ENCODE assay signal across 19 cellular contexts in genomic region chr16:28473714-28474265, GRCh38. TPM values are rescaled to one million over a fixed set of nuclear protein-coding genes. Genes with fewer than 3 reads are reported as not detected.
DNase-seq lines count a peak whose midpoint lies in the region; ATAC-seq, FAIRE-seq and TF ChIP-seq lines count a peak whose summit lies in the region.
"Had no signal": no experiment of that assay in that cellular context is flagged by ENCODE, and none has a peak within 500 bp of the region (broad histone marks: within the 10 kb centered on the region; RNA-seq: fewer than 3 reads in every experiment).

No MANE protein-coding gene starts in this region.

- H3K4me3 ChIP-seq in GM12865 (ENCODE audit: low read depth, low read length) = no peak overlapping the region
- no peak overlapping the region for H3K4me3 ChIP-seq in astrocyte (ENCODE audit: insufficient read depth, low read depth, low read length)
- H3K4me3 ChIP-seq: A549, Peyer's patch, tibial artery had no signal

- H3K27me3 ChIP-seq in astrocyte (ENCODE audit: insufficient read depth, low read length) = no peaks in the 10 kb centered on the region
- H3K27me3 ChIP-seq: neutrophil, Peyer's patch, tibial artery had no signal

- H3K36me3 Mint-ChIP-seq in activated CD4-positive, alpha-beta T cell treated with anti-CD3 and anti-CD28 coated beads, Interleukin-2, amount 10 ng/mL, durations not matched to agents 7 days and 5 days (ENCODE audit: low read depth) = peaks cover 32% of the 10 kb centered on the region
- peaks cover 4% of the 10 kb centered on the region for H3K36me3 Mint-ChIP-seq in astrocyte (ENCODE audit: low read depth, unreplicated experiment)
- peaks cover 11% of the 10 kb centered on the region for H3K36me3 Mint-ChIP-seq in progenitor cell of endocrine pancreas (ENCODE audit: insufficient read depth)

- H3K4me1 Mint-ChIP-seq in activated CD4-positive, alpha-beta T cell treated with anti-CD3 and anti-CD28 coated beads, Interleukin-2, amount 10 ng/mL, durations not matched to agents 7 days and 5 days = peaks cover 7% of the 10 kb centered on the region
- no peaks in the 10 kb centered on the region for H3K4me1 Mint-ChIP-seq in astrocyte (ENCODE audit: low read depth, unreplicated experiment)
- H3K4me1 Mint-ChIP-seq in progenitor cell of endocrine pancreas (ENCODE audit: low read depth) = no peaks in the 10 kb centered on the region

- H3K9me3 ChIP-seq in astrocyte (ENCODE audit: insufficient read depth, low read depth, low read length) = no peaks in the 10 kb centered on the region
- H3K9me3 ChIP-seq: A549, neutrophil, Peyer's patch, tibial artery had no signal

- no peaks in the 10 kb centered on the region for H3K36me3 ChIP-seq in astrocyte (ENCODE audit: insufficient read depth, low read length)

- no peak overlapping the region for H3K9ac ChIP-seq in astrocyte (ENCODE audit: low read length)

- no peaks in the 10 kb centered on the region for H4K20me1 ChIP-seq in astrocyte (ENCODE audit: insufficient read depth, low read length)

- H3K4me3 Mint-ChIP-seq in activated CD4-positive, alpha-beta T cell treated with anti-CD3 and anti-CD28 coated beads, Interleukin-2, amount 10 ng/mL, durations not matched to agents 7 days and 5 days = no peak overlapping the region
- no peak overlapping the region for H3K4me3 Mint-ChIP-seq in astrocyte (ENCODE audit: unreplicated experiment)
- no peak overlapping the region for H3K4me3 Mint-ChIP-seq in progenitor cell of endocrine pancreas (ENCODE audit: low read depth)

- H3K27ac ChIP-seq in astrocyte (ENCODE audit: low read depth, low read length) = no peak overlapping the region
- H3K27ac ChIP-seq: A549, epithelial cell of prostate, neutrophil, Peyer's patch, tibial artery had no signal

- no peak for FAIRE-seq in astrocyte (lab: Jason Lieb, UNC)
- FAIRE-seq: A549 had no signal

- no peaks in the 10 kb centered on the region for H3K27me3 Mint-ChIP-seq in activated CD4-positive, alpha-beta T cell treated with anti-CD3 and anti-CD28 coated beads, Interleukin-2, amount 10 ng/mL, durations not matched to agents 7 days and 5 days
- no peaks in the 10 kb centered on the region for H3K27me3 Mint-ChIP-seq in astrocyte (ENCODE audit: low read depth, unreplicated experiment)
- no peaks in the 10 kb centered on the region for H3K27me3 Mint-ChIP-seq in progenitor cell of endocrine pancreas

- no peaks in the 10 kb centered on the region for H3K4me1 ChIP-seq in astrocyte (ENCODE audit: insufficient read depth, low read length)
- H3K4me1 ChIP-seq: A549, Peyer's patch, tibial artery had no signal

- no peaks in the 10 kb centered on the region for H3K9me3 Mint-ChIP-seq in activated CD4-positive, alpha-beta T cell treated with anti-CD3 and anti-CD28 coated beads, Interleukin-2, amount 10 ng/mL, durations not matched to agents 7 days and 5 days
- no peaks in the 10 kb centered on the region for H3K9me3 Mint-ChIP-seq in astrocyte (ENCODE audit: unreplicated experiment)
- H3K9me3 Mint-ChIP-seq in progenitor cell of endocrine pancreas (ENCODE audit: low read depth) = no peaks in the 10 kb centered on the region

- no peak overlapping the region for H3K4me2 ChIP-seq in astrocyte (ENCODE audit: low read length)
- H3K4me2 ChIP-seq: A549 had no signal

- TF ChIP-seq CTCF in GM12865 (IDR thresholded peaks at IDR 0.05; ENCODE audit: insufficient read depth, low read depth, low read length, missing control alignments) (no peak), astrocyte (IDR thresholded peaks at IDR 0.05; ENCODE audit: insufficient read depth, low read depth, low read length) (no peak), progenitor cell of endocrine pancreas (IDR thresholded peaks at IDR 0.05; ENCODE audit: unreplicated experiment) (no peak)

- CTCF ChIA-PET in activated CD4-positive, alpha-beta T cell treated with anti-CD3 and anti-CD28 coated beads, Interleukin-2, amount 10 ng/mL, durations not matched to agents 7 days and 5 days (lab: Charles Lee) = no interaction called here

- H3K27ac Mint-ChIP-seq in activated CD4-positive, alpha-beta T cell treated with anti-CD3 and anti-CD28 coated beads, Interleukin-2, amount 10 ng/mL, durations not matched to agents 7 days and 5 days = peak overlapping the region; percentile 2
- H3K27ac Mint-ChIP-seq in astrocyte (ENCODE audit: unreplicated experiment) = no peak overlapping the region
- H3K27ac Mint-ChIP-seq in progenitor cell of endocrine pancreas = peak overlapping the region; percentile 36

- no peak overlapping the region for H2AFZ ChIP-seq in astrocyte (ENCODE audit: low read depth, low read length)

- POLR2A ChIA-PET in activated CD4-positive, alpha-beta T cell treated with anti-CD3 and anti-CD28 coated beads, Interleukin-2, amount 10 ng/mL, durations not matched to agents 7 days and 5 days (lab: Charles Lee) = no interaction called here

- peak; percentile 1 for DNase-seq in activated CD4-positive, alpha-beta T cell treated with anti-CD3 and anti-CD28 coated beads, Interleukin-2, amount 10 ng/mL, durations not matched to agents 7 days and 5 days
- no peak for DNase-seq in activated CD4-positive, alpha-beta T cell treated with anti-CD3 and anti-CD28 coated beads for 1 hour
- DNase-seq in GM12865 (ENCODE audit: low read depth) (peak; percentile 57), astrocyte (ENCODE audit: low read depth) (peak; percentile 2), progenitor cell of endocrine pancreas (ENCODE audit: low spot score, unreplicated experiment) (no peak), SIG-M5 treated with dmso at 0.1 percent for 504 hours (lab: John Stamatoyannopoulos, UW; ENCODE audit: unreplicated experiment) (no peak)
- DNase-seq: EL, mesenchymal stem cell, NCI-H2029 treated with DMSO at 0.1 percent for 48 hours, NCI-H69, tibial artery had no signal

- no peak for ATAC-seq in GM18498 (IDR thresholded peaks at IDR 0.05; ENCODE audit: unreplicated experiment)
- ATAC-seq in GM19351 (IDR thresholded peaks at IDR 0.05; ENCODE audit: unreplicated experiment) = no peak
- ATAC-seq: A549, HCT116, right cardiac atrium had no signal

- H3K79me2 ChIP-seq in astrocyte (ENCODE audit: insufficient read depth, low read length) = no peaks in the 10 kb centered on the region

RNA-seq across cellular contexts. Expression of gene NPIPB7, which starts 1.7 kb away (rescaled TPM):
- total RNA-seq in activated CD4-positive, alpha-beta T cell treated with anti-CD3 and anti-CD28 coated beads, Interleukin-2, amount 10 ng/mL, durations not matched to agents 7 days and 5 days = under 1 TPM in 1 of 2 experiments, not detected in 1; 0.25 TPM
- total RNA-seq in astrocyte (not detected in 2 replicates), progenitor cell of endocrine pancreas (0.60 TPM in 1 of 2 replicates, not detected in the other)
- total RNA-seq: Peyer's patch, right cardiac atrium had no signal

RNA-seq across cellular contexts. Expression of gene CLN3, which starts 18.1 kb away (rescaled TPM):
- total RNA-seq in activated CD4-positive, alpha-beta T cell treated with anti-CD3 and anti-CD28 coated beads, Interleukin-2, amount 10 ng/mL, durations not matched to agents 7 days and 5 days = 10 to 100 TPM; 53.4 to 58.4 TPM
- total RNA-seq in astrocyte (23.0 and 26.0 TPM in 2 replicates), progenitor cell of endocrine pancreas (43.9 and 45.4 TPM in 2 replicates)

RNA-seq across cellular contexts. Expression of gene APOBR, which starts 20.7 kb away (rescaled TPM):
- total RNA-seq in activated CD4-positive, alpha-beta T cell treated with anti-CD3 and anti-CD28 coated beads, Interleukin-2, amount 10 ng/mL, durations not matched to agents 7 days and 5 days = 10 to 100 TPM; 16.7 to 21.4 TPM
- total RNA-seq in astrocyte = not detected in 2 replicates
- 0.20 and 0.22 TPM in 2 replicates for total RNA-seq in progenitor cell of endocrine pancreas

RNA-seq across cellular contexts. Expression of gene IL27, which starts 32.8 kb away (rescaled TPM):
- not detected for total RNA-seq in activated CD4-positive, alpha-beta T cell treated with anti-CD3 and anti-CD28 coated beads, Interleukin-2, amount 10 ng/mL, durations not matched to agents 7 days and 5 days
- total RNA-seq in astrocyte = not detected in 2 replicates
- not detected in 2 replicates for total RNA-seq in progenitor cell of endocrine pancreas
- total RNA-seq: Peyer's patch, right cardiac atrium had no signal

Comparison
In these comparisons a context has a peak if more than half of its experiments do, and no peak if none do; other contexts are left out.
1. DNase-seq: peak in activated CD4-positive, alpha-beta T cell treated with anti-CD3 and anti-CD28 coated beads, Interleukin-2, amount 10 ng/mL, durations not matched to agents 7 days and 5 days (single experiment), GM12865 (single experiment) and astrocyte (single experiment); none in activated CD4-positive, alpha-beta T cell treated with anti-CD3 and anti-CD28 coated beads for 1 hour (single experiment), progenitor cell of endocrine pancreas (single experiment) and SIG-M5 treated with dmso at 0.1 percent for 504 hours (single experiment).
2. RNA of gene APOBR, which starts 20.7 kb away (total RNA-seq): 16.7 to 21.4 TPM in activated CD4-positive, alpha-beta T cell treated with anti-CD3 and anti-CD28 coated beads, Interleukin-2, amount 10 ng/mL, durations not matched to agents 7 days and 5 days; 0.20 to 0.22 TPM in progenitor cell of endocrine pancreas and not detected in astrocyte; every median in the first group is over 10 times any median in the second.